ENCODE assay signal across 33 cellular contexts in genomic region chr21:35297665-35298064, GRCh38.
"Had no signal": no experiment of that assay in that cellular context is flagged by ENCODE, and none has a peak within 500 bp of the region (broad histone marks: within the 10 kb centered on the region; RNA-seq: fewer than 3 reads in every experiment).

No MANE protein-coding gene starts in this region.

- H3K4me3 Mint-ChIP-seq: activated CD8-positive, alpha-beta T cell treated with anti-CD3 and anti-CD28 coated beads for 36 hours; activated naive CD8-positive, alpha-beta T cell treated with anti-CD3 and anti-CD28 coated beads for 36 hours; activated T-cell treated with anti-CD3 and anti-CD28 coated beads, Interleukin-2, amount 50 U/mL, for 72 hours; activated T-helper 17 cell treated with anti-CD3 and anti-CD28 coated beads, Interleukin-2, amount 50 U/mL, for 72 hours; central memory CD8-positive, alpha-beta T cell had no signal

- ATAC-seq: activated CD8-positive, alpha-beta T cell treated with anti-CD3 and anti-CD28 coated beads for 36 hours; activated T-cell treated with anti-CD3 and anti-CD28 coated beads, Interleukin-2, amount 50 U/mL, for 72 hours; activated T-helper 17 cell treated with anti-CD3 and anti-CD28 coated beads, Interleukin-2, amount 50 U/mL, for 72 hours; PC-3; Right ventricle myocardium inferior had no signal

- H3K9me3 Mint-ChIP-seq: activated T-helper 17 cell treated with anti-CD3 and anti-CD28 coated beads, Interleukin-2, amount 50 U/mL, for 72 hours; central memory CD8-positive, alpha-beta T cell had no signal

- H3K27ac ChIP-seq: ascending aorta, cardiac muscle cell, Peyer's patch, RWPE1, VCaP had no signal

- H3K4me1 ChIP-seq: ascending aorta, Peyer's patch had no signal

- DNase-seq: activated CD4-positive, alpha-beta T cell treated with anti-CD3 and anti-CD28 coated beads, Interleukin-2, amount 50 U/mL, for 1 hour; activated CD4-positive, CD25-positive, alpha-beta regulatory T cell; activated CD8-positive, alpha-beta T cell treated with anti-CD3 and anti-CD28 coated beads for 36 hours; activated effector memory CD4-positive, alpha-beta T cell treated with anti-CD3 and anti-CD28 coated beads, Interleukin-2, amount 50 U/mL, for 16 hours; activated naive CD4-positive, alpha-beta T cell; activated naive CD4-positive, alpha-beta T cell treated with anti-CD3 and anti-CD28 coated beads, Interleukin-2, amount 50 U/mL, for 16 hours; activated naive CD8-positive, alpha-beta T cell treated with anti-CD3 and anti-CD28 coated beads for 36 hours; activated T-cell treated with anti-CD3 and anti-CD28 coated beads, Interleukin-2, amount 50 U/mL, for 1 hour; activated T-cell treated with anti-CD3 and anti-CD28 coated beads, Interleukin-2, amount 50 U/mL, for 72 hours; amygdala; Karpas-422; MG63; NCI-H1048; NCI-H1105 treated with DMSO at 0.1 percent for 48 hours; NCI-H1436 treated with DMSO at 0.1 percent for 48 hours; NCI-H1694 treated with DMSO at 0.1 percent for 48 hours; NCI-H2029; NCI-H345; NCI-H524 treated with DMSO at 0.1 percent for 48 hours; PC-3; Peyer's patch; SIG-M5; SW 1271; T-helper 1 cell; T-helper 2 cell; T-helper 9 cell had no signal

- H3K27ac Mint-ChIP-seq: activated CD8-positive, alpha-beta T cell treated with anti-CD3 and anti-CD28 coated beads for 36 hours; activated naive CD8-positive, alpha-beta T cell treated with anti-CD3 and anti-CD28 coated beads for 36 hours; activated T-cell treated with anti-CD3 and anti-CD28 coated beads, Interleukin-2, amount 50 U/mL, for 72 hours; activated T-helper 17 cell treated with anti-CD3 and anti-CD28 coated beads, Interleukin-2, amount 50 U/mL, for 72 hours had no signal

- H3K36me3 ChIP-seq: ascending aorta, cardiac muscle cell, MG63, Peyer's patch had no signal

- H3K27me3 Mint-ChIP-seq: activated CD8-positive, alpha-beta T cell treated with anti-CD3 and anti-CD28 coated beads for 36 hours; activated naive CD8-positive, alpha-beta T cell treated with anti-CD3 and anti-CD28 coated beads for 36 hours; activated T-helper 17 cell treated with anti-CD3 and anti-CD28 coated beads, Interleukin-2, amount 50 U/mL, for 72 hours; central memory CD8-positive, alpha-beta T cell had no signal

- H3K4me1 Mint-ChIP-seq: central memory CD8-positive, alpha-beta T cell had no signal

- H3K4me3 ChIP-seq: ascending aorta, cardiac muscle cell, MG63, Peyer's patch had no signal

- H3K27me3 ChIP-seq: ascending aorta, MG63, Peyer's patch had no signal

- H3K9me3 ChIP-seq: ascending aorta, MG63, Peyer's patch had no signal
